21 cellular contexts compared by ENCODE assay signal in the genomic region with DNA sequence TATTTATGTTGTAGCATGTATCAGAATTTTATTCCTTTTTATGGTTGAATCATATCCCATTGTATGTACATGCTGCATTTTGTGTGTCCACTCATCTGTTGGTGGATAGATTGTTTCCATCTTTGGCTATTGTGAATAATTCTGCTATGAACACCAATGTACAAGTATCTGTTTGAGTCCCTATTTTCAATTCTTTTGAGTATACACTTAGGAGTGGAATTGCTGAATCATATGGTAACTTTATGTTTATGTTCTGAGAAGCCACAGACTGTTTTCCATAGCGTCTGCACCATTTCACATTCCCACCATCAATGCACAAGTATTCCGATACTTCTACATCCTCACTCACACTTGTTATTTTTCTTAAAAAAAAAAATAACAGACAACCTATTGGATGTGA.
A peak's percentile ranks its signal among the peaks of the same experiment; 100 is the strongest.
DNase-seq lines count a peak whose midpoint lies in the region; ATAC-seq and TF ChIP-seq lines count a peak whose summit lies in the region.
"Had no signal": no experiment of that assay in that cellular context is flagged by ENCODE, and none has a peak within 500 bp of the region (broad histone marks: within the 10 kb centered on the region; RNA-seq: fewer than 3 reads in every experiment).

No MANE protein-coding gene starts in this region.

- H3K9me3 Mint-ChIP-seq in activated CD4-positive, alpha-beta T cell treated with anti-CD3 and anti-CD28 coated beads, Interleukin-2, amount 10 ng/mL, durations not matched to agents 24 days and 14 days, result no peaks in the 10 kb centered on the region
- no peaks in the 10 kb centered on the region for H3K9me3 Mint-ChIP-seq in CD4-positive, alpha-beta T cell
- H3K9me3 Mint-ChIP-seq in activated naive CD8-positive, alpha-beta T cell (ENCODE audit: low read depth), result no peaks in the 10 kb centered on the region
- H3K9me3 Mint-ChIP-seq: activated CD4-positive, alpha-beta T cell treated with anti-CD3 and anti-CD28 coated beads, Interleukin-2, amount 10 ng/mL, durations not matched to agents 7 days and 5 days; effector memory CD8-positive, alpha-beta T cell had no signal

- no peak overlapping the region for H3K18ac ChIP-seq in mesenchymal stem cell (ENCODE audit: low read depth in 1 of 2, low read length in 2 of 2)

- H3K36me3 Mint-ChIP-seq in activated CD4-positive, alpha-beta T cell treated with anti-CD3 and anti-CD28 coated beads, Interleukin-2, amount 10 ng/mL, durations not matched to agents 24 days and 14 days (ENCODE audit: low read depth), result peaks cover 8% of the 10 kb centered on the region
- H3K36me3 Mint-ChIP-seq in CD4-positive, alpha-beta T cell (ENCODE audit: low read depth), result no peaks in the 10 kb centered on the region
- H3K36me3 Mint-ChIP-seq in activated naive CD8-positive, alpha-beta T cell, result no peaks in the 10 kb centered on the region

- ATAC-seq in CD4-positive, alpha-beta T cell (ENCODE audit: poor library complexity), result no peak
- ATAC-seq: effector memory CD8-positive, alpha-beta T cell; GM12878; lower lobe of right lung; pancreas had no signal

- no peak overlapping the region for H3K4ac ChIP-seq in mesenchymal stem cell (ENCODE audit: low read depth in 1 of 2, low read length in 2 of 2)

- H3K27ac ChIP-seq in CD4-positive, alpha-beta T cell (ENCODE audit: low read depth, low read length), result no peak overlapping the region
- peak overlapping the region; percentile 34 for H3K27ac ChIP-seq in mesenchymal stem cell (ENCODE audit: low read length, poor library complexity, severe bottlenecking)
- H3K27ac ChIP-seq: C4-2B, lower lobe of right lung, pancreas, uterus had no signal

- H3K27me3 ChIP-seq in CD4-positive, alpha-beta T cell (ENCODE audit: control insufficient read depth, insufficient read depth, low read length), result no peaks in the 10 kb centered on the region
- H3K27me3 ChIP-seq in mesenchymal stem cell (ENCODE audit: control insufficient read depth in 1 of 2, insufficient read depth in 1 of 2, low read length in 2 of 2), result no peaks in the 10 kb centered on the region
- H3K27me3 ChIP-seq: ascending aorta, pancreas, right lobe of liver, uterus had no signal

- peaks cover 46% of the 10 kb centered on the region for H3K4me1 Mint-ChIP-seq in activated CD4-positive, alpha-beta T cell treated with anti-CD3 and anti-CD28 coated beads, Interleukin-2, amount 10 ng/mL, durations not matched to agents 24 days and 14 days
- H3K4me1 Mint-ChIP-seq in CD4-positive, alpha-beta T cell (ENCODE audit: low read depth), result peaks cover 67% of the 10 kb centered on the region
- H3K4me1 Mint-ChIP-seq in activated naive CD8-positive, alpha-beta T cell (ENCODE audit: low read depth), result peaks cover 41% of the 10 kb centered on the region

- DNase-seq in activated CD4-positive, alpha-beta T cell treated with anti-CD3 and anti-CD28 coated beads, Interleukin-2, amount 10 ng/mL, durations not matched to agents 24 days and 14 days, result no peak
- DNase-seq in activated CD4-positive, alpha-beta T cell treated with anti-CD3 and anti-CD28 coated beads for 4 hours, result no peak
- DNase-seq in CD4-positive, alpha-beta T cell, result no peak
- DNase-seq in mesenchymal stem cell (peak; percentile 82), glomerular visceral epithelial cell (ENCODE audit: extremely low spot score) (no peak), amygdala (lab: John Stamatoyannopoulos, UW) (no peak)
- DNase-seq in stimulated activated CD8-positive, alpha-beta memory T cell treated with anti-CD3 and anti-CD28 coated beads, Interleukin-4, amount 100 ng/mL, for 48 hours, result no peak
- DNase-seq: activated CD4-positive, alpha-beta T cell treated with anti-CD3 and anti-CD28 coated beads, Interleukin-2, amount 10 ng/mL, durations not matched to agents 7 days and 5 days; effector memory CD8-positive, alpha-beta T cell; islet precursor cell; lower lobe of right lung; NCI-H1092 treated with DMSO at 0.1 percent for 48 hours; NCI-H510A treated with DMSO at 0.1 percent for 48 hours; pancreas; right lobe of liver; RPMI8226; uterus had no signal

- H3K79me1 ChIP-seq in mesenchymal stem cell (replicated peaks; ENCODE audit: low read length, poor library complexity, severe bottlenecking), result peaks cover 4% of the 10 kb centered on the region

- H2BK5ac ChIP-seq in mesenchymal stem cell (ENCODE audit: low read depth, low read length, poor library complexity, severe bottlenecking), result no peak overlapping the region

- peaks cover 20% of the 10 kb centered on the region for H3K4me1 ChIP-seq in mesenchymal stem cell (ENCODE audit: control insufficient read depth, insufficient read depth, low read depth, low read length)
- H3K4me1 ChIP-seq: uterus had no signal

- no peak overlapping the region for H2BK15ac ChIP-seq in mesenchymal stem cell (ENCODE audit: low read depth, poor library complexity, severe bottlenecking)

- no peak overlapping the region for H3K9ac ChIP-seq in mesenchymal stem cell (ENCODE audit: low read length)

- CTCF ChIA-PET in CD4-positive, alpha-beta T cell (lab: Charles Lee), result no interaction called here

- no peak overlapping the region for H3K14ac ChIP-seq in mesenchymal stem cell (ENCODE audit: low read length in 2 of 2)

- no peak overlapping the region for H3K23ac ChIP-seq in mesenchymal stem cell (ENCODE audit: low read length in 2 of 2)

- no CpG with 5 or more reads among the region's 2 CpGs for WGBS in mesenchymal stem cell

- no peak overlapping the region for H3K4me2 ChIP-seq in mesenchymal stem cell (ENCODE audit: low read length, poor library complexity, severe bottlenecking)

- no peak overlapping the region for H3K4me3 ChIP-seq in mesenchymal stem cell (ENCODE audit: insufficient read depth in 1 of 2, low read depth in 1 of 2, low read length in 2 of 2)
- H3K4me3 ChIP-seq: ascending aorta, GM12878, lower lobe of right lung, pancreas, right lobe of liver, uterus had no signal

- intact Hi-C loops in activated CD4-positive, alpha-beta T cell treated with anti-CD3 and anti-CD28 coated beads, Interleukin-2, amount 10 ng/mL, durations not matched to agents 24 days and 14 days (cut with micrococcal nuclease), result loop anchor here (1.0 to 5.0 kb wide), 6 partner anchors 11 to 90 kb away; no protein-coding TSS in a partner anchor
- intact Hi-C loops in CD4-positive, alpha-beta T cell (cut with DNase I, micrococcal nuclease), result no loop called here

- H3K4me3 Mint-ChIP-seq in activated CD4-positive, alpha-beta T cell treated with anti-CD3 and anti-CD28 coated beads, Interleukin-2, amount 10 ng/mL, durations not matched to agents 24 days and 14 days, result peak overlapping the region; percentile 17
- H3K4me3 Mint-ChIP-seq in CD4-positive, alpha-beta T cell, result no peak overlapping the region
- no peak overlapping the region for H3K4me3 Mint-ChIP-seq in activated naive CD8-positive, alpha-beta T cell
- H3K4me3 Mint-ChIP-seq: activated CD4-positive, alpha-beta T cell treated with anti-CD3 and anti-CD28 coated beads, Interleukin-2, amount 10 ng/mL, durations not matched to agents 7 days and 5 days had no signal

- H4K91ac ChIP-seq in mesenchymal stem cell (ENCODE audit: low read length), result no peak overlapping the region

- no peak overlapping the region for H4K8ac ChIP-seq in mesenchymal stem cell (ENCODE audit: low read length)

- POLR2A ChIA-PET in CD4-positive, alpha-beta T cell (lab: Charles Lee), result interaction anchor here (1.9 kb wide), 1 partner anchor 13 kb away, joined by 5 read pairs; no protein-coding TSS in a partner anchor

- no peak for TF ChIP-seq CTCF in CD4-positive, alpha-beta T cell (IDR thresholded peaks at IDR 0.05)

- no peak overlapping the region for H2BK12ac ChIP-seq in mesenchymal stem cell (ENCODE audit: low read length in 2 of 2)

- no peaks in the 10 kb centered on the region for H3K36me3 ChIP-seq in mesenchymal stem cell (ENCODE audit: control insufficient read depth in 1 of 2, insufficient read depth in 2 of 2, low read depth in 1 of 2, low read length in 2 of 2)
- H3K36me3 ChIP-seq: ascending aorta, lower lobe of right lung, pancreas, right lobe of liver, uterus had no signal

- H2AK5ac ChIP-seq in mesenchymal stem cell (ENCODE audit: low read length, severe bottlenecking), result no peak overlapping the region

- H2AFZ ChIP-seq in mesenchymal stem cell (ENCODE audit: low read depth, low read length), result no peak overlapping the region

- H3K27me3 Mint-ChIP-seq in activated CD4-positive, alpha-beta T cell treated with anti-CD3 and anti-CD28 coated beads, Interleukin-2, amount 10 ng/mL, durations not matched to agents 24 days and 14 days, result no peaks in the 10 kb centered on the region
- H3K27me3 Mint-ChIP-seq in CD4-positive, alpha-beta T cell, result no peaks in the 10 kb centered on the region
- H3K27me3 Mint-ChIP-seq in activated naive CD8-positive, alpha-beta T cell, result no peaks in the 10 kb centered on the region
- H3K27me3 Mint-ChIP-seq: activated CD4-positive, alpha-beta T cell treated with anti-CD3 and anti-CD28 coated beads, Interleukin-2, amount 10 ng/mL, durations not matched to agents 7 days and 5 days; effector memory CD8-positive, alpha-beta T cell had no signal

- H3K9me3 ChIP-seq in CD4-positive, alpha-beta T cell (ENCODE audit: control insufficient read depth, low read length), result no peaks in the 10 kb centered on the region
- no peaks in the 10 kb centered on the region for H3K9me3 ChIP-seq in mesenchymal stem cell (ENCODE audit: control insufficient read depth, low read length)
- H3K9me3 ChIP-seq: ascending aorta, lower lobe of right lung, pancreas, right lobe of liver, uterus had no signal

- H2BK120ac ChIP-seq in mesenchymal stem cell (ENCODE audit: low read depth, low read length), result no peak overlapping the region

- H3K27ac Mint-ChIP-seq in activated CD4-positive, alpha-beta T cell treated with anti-CD3 and anti-CD28 coated beads, Interleukin-2, amount 10 ng/mL, durations not matched to agents 24 days and 14 days, result peak overlapping the region; percentile 90
- H3K27ac Mint-ChIP-seq in CD4-positive, alpha-beta T cell, result peak overlapping the region; percentile 51
- H3K27ac Mint-ChIP-seq in activated naive CD8-positive, alpha-beta T cell, result peak overlapping the region; percentile 34

Comparison
In these comparisons a context has a peak if more than half of its experiments do, and no peak if none do; other contexts are left out.
1. H3K27ac Mint-ChIP-seq: peak in every context shown above with its lines; median percentile 90 in activated CD4-positive, alpha-beta T cell treated with anti-CD3 and anti-CD28 coated beads, Interleukin-2, amount 10 ng/mL, durations not matched to agents 24 days and 14 days; 51 in CD4-positive, alpha-beta T cell; 34 in activated naive CD8-positive, alpha-beta T cell.